In genomic region chr21:32789709-32790108, GRCh38 we compare ENCODE assay signal across 39 cellular contexts.
"Had no signal": no experiment of that assay in that cellular context is flagged by ENCODE, and none has a peak within 500 bp of the region (broad histone marks: within the 10 kb centered on the region; RNA-seq: fewer than 3 reads in every experiment).

No MANE protein-coding gene starts in this region.

- H3K4me3 ChIP-seq: adrenal gland, ascending aorta, body of pancreas, breast epithelium, cardiac muscle cell had no signal

- ATAC-seq: activated naive CD4-positive, alpha-beta T cell treated with anti-CD3 and anti-CD28 coated beads, Interleukin-2, amount 50 U/mL, for 72 hours; activated naive CD8-positive, alpha-beta T cell treated with anti-CD3 and anti-CD28 coated beads, Interleukin-2, amount 50 U/mL, for 24 hours; activated T-cell treated with anti-CD3 and anti-CD28 coated beads, Interleukin-2, amount 50 U/mL, for 4 hours; activated T-cell treated with anti-CD3 and anti-CD28 coated beads, Interleukin-2, amount 50 U/mL, for 72 hours; activated T-helper 17 cell treated with anti-CD3 and anti-CD28 coated beads, Interleukin-2, amount 50 U/mL, for 72 hours; body of pancreas had no signal

- H3K27ac Mint-ChIP-seq: activated naive CD4-positive, alpha-beta T cell treated with anti-CD3 and anti-CD28 coated beads for 36 hours; activated naive CD4-positive, alpha-beta T cell treated with anti-CD3 and anti-CD28 coated beads, Interleukin-2, amount 10 ng/mL, durations not matched to agents 7 days and 5 days; activated naive CD4-positive, alpha-beta T cell treated with anti-CD3 and anti-CD28 coated beads, Interleukin-2, amount 50 U/mL, for 24 hours; activated naive CD4-positive, alpha-beta T cell treated with anti-CD3 and anti-CD28 coated beads, Interleukin-2, amount 50 U/mL, for 72 hours; activated naive CD8-positive, alpha-beta T cell; activated naive CD8-positive, alpha-beta T cell treated with anti-CD3 and anti-CD28 coated beads for 36 hours; activated naive CD8-positive, alpha-beta T cell treated with anti-CD3 and anti-CD28 coated beads, Interleukin-2, amount 10 ng/mL, durations not matched to agents 7 days and 5 days; activated naive CD8-positive, alpha-beta T cell treated with anti-CD3 and anti-CD28 coated beads, Interleukin-2, amount 50 U/mL, for 24 hours; activated T-cell treated with anti-CD3 and anti-CD28 coated beads, Interleukin-2, amount 50 U/mL, for 24 hours; activated T-cell treated with anti-CD3 and anti-CD28 coated beads, Interleukin-2, amount 50 U/mL, for 72 hours; activated T-helper 1 cell treated with anti-CD3 and anti-CD28 coated beads, Interleukin-12 subunit alpha, Interleukin-12 subunit beta, Interleukin-2, Interleukin-4 antibody, amounts not matched to agents 30 ng/mL and 10 ng/mL and 1 ng/mL, durations not matched to agents 14 hours and 24 hours and 36 hours; activated T-helper 17 cell treated with anti-CD3 and anti-CD28 coated beads, Interleukin-2, amount 50 U/mL, for 72 hours; activated T-helper 2 cell treated with anti-CD3 and anti-CD28 coated beads, Interferon-gamma antibody, Interleukin-2, Interleukin-4, amounts not matched to agents 10 μg/mL and 5 μg/mL and 100 μg/mL, durations not matched to agents 14 hours and 24 hours and 36 hours; brain had no signal

- H3K4me1 ChIP-seq: adrenal gland, ascending aorta, breast epithelium had no signal

- H3K27ac ChIP-seq: adrenal gland, ascending aorta, body of pancreas, brain microvascular endothelial cell, breast epithelium, cardiac muscle cell had no signal

- H3K4me3 Mint-ChIP-seq: activated naive CD4-positive, alpha-beta T cell treated with anti-CD3 and anti-CD28 coated beads for 36 hours; activated naive CD4-positive, alpha-beta T cell treated with anti-CD3 and anti-CD28 coated beads, Interleukin-2, amount 10 ng/mL, durations not matched to agents 7 days and 5 days; activated naive CD4-positive, alpha-beta T cell treated with anti-CD3 and anti-CD28 coated beads, Interleukin-2, amount 50 U/mL, for 24 hours; activated naive CD8-positive, alpha-beta T cell; activated naive CD8-positive, alpha-beta T cell treated with anti-CD3 and anti-CD28 coated beads for 36 hours; activated naive CD8-positive, alpha-beta T cell treated with anti-CD3 and anti-CD28 coated beads, Interleukin-2, amount 10 ng/mL, durations not matched to agents 7 days and 5 days; activated naive CD8-positive, alpha-beta T cell treated with anti-CD3 and anti-CD28 coated beads, Interleukin-2, amount 50 U/mL, for 24 hours; activated T-cell treated with anti-CD3 and anti-CD28 coated beads, Interleukin-2, amount 50 U/mL, for 24 hours; activated T-cell treated with anti-CD3 and anti-CD28 coated beads, Interleukin-2, amount 50 U/mL, for 4 hours; activated T-cell treated with anti-CD3 and anti-CD28 coated beads, Interleukin-2, amount 50 U/mL, for 72 hours; activated T-helper 1 cell treated with anti-CD3 and anti-CD28 coated beads, Interleukin-12 subunit alpha, Interleukin-12 subunit beta, Interleukin-2, Interleukin-4 antibody, amounts not matched to agents 30 ng/mL and 10 ng/mL and 1 ng/mL, durations not matched to agents 14 hours and 24 hours and 36 hours; activated T-helper 17 cell treated with anti-CD3 and anti-CD28 coated beads, Interleukin-2, amount 50 U/mL, for 72 hours; brain; central memory CD8-positive, alpha-beta T cell had no signal

- DNase-seq: activated effector memory CD4-positive, alpha-beta T cell treated with anti-CD3 and anti-CD28 coated beads, Interleukin-2, amount 50 U/mL, for 16 hours; activated effector memory CD4-positive, alpha-beta T cell treated with Interleukin-2 at 50 U/mL for 16 hours; activated gamma-delta T cell; activated gamma-delta T cell treated with Interleukin-2 at 50 U/mL for 16 hours; activated naive CD4-positive, alpha-beta T cell; activated naive CD4-positive, alpha-beta T cell treated with anti-CD3 and anti-CD28 coated beads for 36 hours; activated naive CD4-positive, alpha-beta T cell treated with anti-CD3 and anti-CD28 coated beads, Interleukin-2, amount 10 ng/mL, durations not matched to agents 7 days and 5 days; activated naive CD4-positive, alpha-beta T cell treated with anti-CD3 and anti-CD28 coated beads, Interleukin-2, amount 50 U/mL, for 16 hours; activated naive CD4-positive, alpha-beta T cell treated with Interleukin-2 at 50 U/mL for 16 hours; activated naive CD8-positive, alpha-beta T cell treated with anti-CD3 and anti-CD28 coated beads for 36 hours; activated naive CD8-positive, alpha-beta T cell treated with anti-CD3 and anti-CD28 coated beads, Interleukin-2, amount 10 ng/mL, durations not matched to agents 7 days and 5 days; activated naive CD8-positive, alpha-beta T cell treated with anti-CD3 and anti-CD28 coated beads, Interleukin-2, amount 50 U/mL, for 24 hours; activated T-cell treated with anti-CD3 and anti-CD28 coated beads, Interleukin-2, amount 50 U/mL, for 24 hours; activated T-cell treated with anti-CD3 and anti-CD28 coated beads, Interleukin-2, amount 50 U/mL, for 4 hours; activated T-cell treated with anti-CD3 and anti-CD28 coated beads, Interleukin-2, amount 50 U/mL, for 48 hours; activated T-cell treated with anti-CD3 and anti-CD28 coated beads, Interleukin-2, amount 50 U/mL, for 72 hours; adrenal gland; amniotic stem cell; amygdala; anterior cingulate cortex; aorta; body of pancreas; brain microvascular endothelial cell; caudate nucleus; central memory CD4-positive, alpha-beta T cell; cerebellar nuclear complex had no signal

- FAIRE-seq: astrocyte, bronchial epithelial cell had no signal

- H3K27me3 Mint-ChIP-seq: activated naive CD4-positive, alpha-beta T cell treated with anti-CD3 and anti-CD28 coated beads, Interleukin-2, amount 10 ng/mL, durations not matched to agents 7 days and 5 days; activated naive CD4-positive, alpha-beta T cell treated with anti-CD3 and anti-CD28 coated beads, Interleukin-2, amount 50 U/mL, for 24 hours; activated naive CD8-positive, alpha-beta T cell; activated naive CD8-positive, alpha-beta T cell treated with anti-CD3 and anti-CD28 coated beads for 36 hours; activated naive CD8-positive, alpha-beta T cell treated with anti-CD3 and anti-CD28 coated beads, Interleukin-2, amount 10 ng/mL, durations not matched to agents 7 days and 5 days; activated naive CD8-positive, alpha-beta T cell treated with anti-CD3 and anti-CD28 coated beads, Interleukin-2, amount 50 U/mL, for 24 hours; activated T-cell treated with anti-CD3 and anti-CD28 coated beads, Interleukin-2, amount 50 U/mL, for 24 hours; activated T-helper 17 cell treated with anti-CD3 and anti-CD28 coated beads, Interleukin-2, amount 50 U/mL, for 72 hours; brain; central memory CD8-positive, alpha-beta T cell had no signal

- H3K36me3 ChIP-seq: adrenal gland, ascending aorta, brain microvascular endothelial cell, breast epithelium, cardiac muscle cell had no signal

- H3K9me3 ChIP-seq: adrenal gland, ascending aorta, body of pancreas, breast epithelium had no signal

- H3K27me3 ChIP-seq: adrenal gland, ascending aorta, body of pancreas, brain microvascular endothelial cell, breast epithelium, cardiac muscle cell had no signal

- H3K4me1 Mint-ChIP-seq: activated naive CD4-positive, alpha-beta T cell treated with anti-CD3 and anti-CD28 coated beads, Interleukin-2, amount 10 ng/mL, durations not matched to agents 7 days and 5 days; activated T-helper 17 cell treated with anti-CD3 and anti-CD28 coated beads, Interleukin-2, amount 50 U/mL, for 72 hours; central memory CD8-positive, alpha-beta T cell had no signal

- H3K9me3 Mint-ChIP-seq: activated naive CD4-positive, alpha-beta T cell treated with anti-CD3 and anti-CD28 coated beads for 36 hours; activated naive CD4-positive, alpha-beta T cell treated with anti-CD3 and anti-CD28 coated beads, Interleukin-2, amount 10 ng/mL, durations not matched to agents 7 days and 5 days; activated naive CD4-positive, alpha-beta T cell treated with anti-CD3 and anti-CD28 coated beads, Interleukin-2, amount 50 U/mL, for 24 hours; activated naive CD4-positive, alpha-beta T cell treated with anti-CD3 and anti-CD28 coated beads, Interleukin-2, amount 50 U/mL, for 72 hours; activated naive CD8-positive, alpha-beta T cell treated with anti-CD3 and anti-CD28 coated beads for 36 hours; activated naive CD8-positive, alpha-beta T cell treated with anti-CD3 and anti-CD28 coated beads, Interleukin-2, amount 10 ng/mL, durations not matched to agents 7 days and 5 days; activated naive CD8-positive, alpha-beta T cell treated with anti-CD3 and anti-CD28 coated beads, Interleukin-2, amount 50 U/mL, for 24 hours; activated T-cell treated with anti-CD3 and anti-CD28 coated beads, Interleukin-2, amount 50 U/mL, for 24 hours; activated T-cell treated with anti-CD3 and anti-CD28 coated beads, Interleukin-2, amount 50 U/mL, for 4 hours; activated T-helper 1 cell treated with anti-CD3 and anti-CD28 coated beads, Interleukin-12 subunit alpha, Interleukin-12 subunit beta, Interleukin-2, Interleukin-4 antibody, amounts not matched to agents 30 ng/mL and 10 ng/mL and 1 ng/mL, durations not matched to agents 14 hours and 24 hours and 36 hours; activated T-helper 17 cell treated with anti-CD3 and anti-CD28 coated beads, Interleukin-2, amount 50 U/mL, for 72 hours; activated T-helper 2 cell treated with anti-CD3 and anti-CD28 coated beads, Interferon-gamma antibody, Interleukin-2, Interleukin-4, amounts not matched to agents 10 μg/mL and 5 μg/mL and 100 μg/mL, durations not matched to agents 14 hours and 24 hours and 36 hours; brain; central memory CD8-positive, alpha-beta T cell had no signal
